1 cellular context compared by ENCODE assay signal in the genomic region with DNA sequence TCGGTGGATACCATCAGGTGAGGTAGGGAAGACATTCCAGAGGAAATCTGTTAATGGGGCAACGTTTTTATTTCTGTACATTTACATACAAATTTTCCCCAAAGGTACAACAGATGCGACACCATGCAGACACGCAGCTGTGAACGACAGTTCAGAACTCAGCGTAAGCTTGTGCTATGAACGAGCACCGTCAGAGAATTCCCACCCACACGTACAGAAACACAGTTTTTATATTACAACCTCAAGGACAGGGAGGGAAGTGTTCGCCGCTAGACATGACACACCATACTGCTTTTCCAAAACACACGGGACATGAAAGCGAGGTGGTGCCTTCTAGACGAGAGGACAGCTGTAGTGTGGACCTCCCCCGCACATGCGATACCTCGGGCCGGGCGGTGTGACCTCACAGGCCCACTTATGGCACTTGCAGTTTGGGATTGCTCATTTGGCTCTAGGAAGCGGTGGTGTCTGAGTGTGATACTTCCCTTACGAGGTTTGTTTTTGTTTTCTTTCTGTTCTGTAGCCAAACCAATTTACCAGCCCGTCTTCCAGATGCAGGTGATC.
TF ChIP-seq lines count a peak whose summit lies in the region.

No MANE protein-coding gene starts in this region.

TF ChIP-seq in GM23338, 12 proteins besides CTCF, POLR2A, EP300 and RAD21 (continued from another document):
- TF ChIP-seq, protein P1, sequence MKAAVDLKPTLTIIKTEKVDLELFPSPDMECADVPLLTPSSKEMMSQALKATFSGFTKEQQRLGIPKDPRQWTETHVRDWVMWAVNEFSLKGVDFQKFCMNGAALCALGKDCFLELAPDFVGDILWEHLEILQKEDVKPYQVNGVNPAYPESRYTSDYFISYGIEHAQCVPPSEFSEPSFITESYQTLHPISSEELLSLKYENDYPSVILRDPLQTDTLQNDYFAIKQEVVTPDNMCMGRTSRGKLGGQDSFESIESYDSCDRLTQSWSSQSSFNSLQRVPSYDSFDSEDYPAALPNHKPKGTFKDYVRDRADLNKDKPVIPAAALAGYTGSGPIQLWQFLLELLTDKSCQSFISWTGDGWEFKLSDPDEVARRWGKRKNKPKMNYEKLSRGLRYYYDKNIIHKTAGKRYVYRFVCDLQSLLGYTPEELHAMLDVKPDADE (IDR thresholded peaks at IDR 0.05): no peak
- TF ChIP-seq CREB1 (CRISPR knock-in tag; IDR thresholded peaks at IDR 0.05; ENCODE audit: low read depth) (no peak), STAT1 (IDR thresholded peaks at IDR 0.05; ENCODE audit: unreplicated experiment) (no peak), EZH2 (IDR thresholded peaks at IDR 0.05; ENCODE audit: low read depth, unreplicated experiment) (no peak), EZH2phosphoT487 (IDR thresholded peaks at IDR 0.05; ENCODE audit: unreplicated experiment) (no peak), JUNB (IDR thresholded peaks at IDR 0.05; ENCODE audit: unreplicated experiment) (no peak)
